8 cellular contexts compared by ENCODE assay signal in genomic region chr3:197750396-197750831, GRCh38. TPM values are rescaled to one million over a fixed set of nuclear protein-coding genes. Genes with fewer than 3 reads are reported as not detected.
A peak's percentile ranks its signal among the peaks of the same experiment; 100 is the strongest.
DNase-seq lines count a peak whose midpoint lies in the region; ATAC-seq and TF ChIP-seq lines count a peak whose summit lies in the region.

No MANE protein-coding gene starts in this region.

- peak overlapping the region; percentile 78 for H3K27ac Mint-ChIP-seq in activated naive CD8-positive, alpha-beta T cell treated with anti-CD3 and anti-CD28 coated beads, Interleukin-2, amount 50 U/mL, for 24 hours

- ATAC-seq in activated naive CD8-positive, alpha-beta T cell treated with anti-CD3 and anti-CD28 coated beads, Interleukin-2, amount 50 U/mL, for 24 hours: peak; percentile 55
- peak; percentile 77 for ATAC-seq in upper lobe of right lung

- H3K27me3 Mint-ChIP-seq in activated naive CD8-positive, alpha-beta T cell treated with anti-CD3 and anti-CD28 coated beads, Interleukin-2, amount 50 U/mL, for 24 hours: no peaks in the 10 kb centered on the region

- H3K4me3 Mint-ChIP-seq in activated naive CD8-positive, alpha-beta T cell treated with anti-CD3 and anti-CD28 coated beads, Interleukin-2, amount 50 U/mL, for 24 hours: peak overlapping the region; percentile 95

- no peak for TF ChIP-seq EP300 in ovary (IDR thresholded peaks at IDR 0.05)

- peak overlapping the region; percentile 78 for H3K4me3 ChIP-seq in HUES48 (ENCODE audit: low read depth, low read length)
- H3K4me3 ChIP-seq in SK-N-MC: peak overlapping the region; percentile 90
- peak overlapping the region; percentile 74 for H3K4me3 ChIP-seq in cardiac muscle cell
- H3K4me3 ChIP-seq in ovary: peak overlapping the region; percentile 85
- peak overlapping the region; percentile 88 for H3K4me3 ChIP-seq in upper lobe of right lung

- H3K9ac ChIP-seq in HUES48 (ENCODE audit: low read depth, low read length) (no peak overlapping the region), SK-N-MC (ENCODE audit: insufficient read length) (peak overlapping the region; percentile 86)

- H3K36me3 ChIP-seq in HUES48 (ENCODE audit: control insufficient read depth, insufficient read depth, low read length): no peaks in the 10 kb centered on the region
- H3K36me3 ChIP-seq in SK-N-MC (ENCODE audit: insufficient read depth, low read length): no peaks in the 10 kb centered on the region
- H3K36me3 ChIP-seq in cardiac muscle cell: no peaks in the 10 kb centered on the region
- H3K36me3 ChIP-seq in ovary: no peaks in the 10 kb centered on the region
- no peaks in the 10 kb centered on the region for H3K36me3 ChIP-seq in upper lobe of right lung

- peak; percentile 80 for DNase-seq in COLO829 (ENCODE audit: low spot score)
- peak; percentile 85 for DNase-seq in GM20000 (ENCODE audit: low spot score)
- no peak for DNase-seq in SK-N-MC (ENCODE audit: low read depth, low spot score)
- DNase-seq in activated naive CD8-positive, alpha-beta T cell treated with anti-CD3 and anti-CD28 coated beads, Interleukin-2, amount 50 U/mL, for 24 hours: peak; percentile 60
- DNase-seq in cardiac muscle cell (ENCODE audit: low read depth in 1 of 2, low spot score in 1 of 2): peak; percentile 72 to 78
- peak in 4 of 5 donors; percentile 48 to 72 (median 60) for DNase-seq in ovary
- DNase-seq in upper lobe of right lung: peak; percentile 85

- H3K4me1 ChIP-seq in HUES48 (ENCODE audit: control insufficient read depth, insufficient read depth, low read length) (peaks cover 11% of the 10 kb centered on the region; the same call in 1 of the 2 replicates), cardiac muscle cell (ENCODE audit: low read depth) (peaks cover 9% of the 10 kb centered on the region), ovary (ENCODE audit: insufficient read depth) (peaks cover 4% of the 10 kb centered on the region), upper lobe of right lung (peaks cover 27% of the 10 kb centered on the region)

- TF ChIP-seq POLR2A in ovary (IDR thresholded peaks at IDR 0.05): no peak

- intact Hi-C loops in ovary (cut with DNase I): no loop called here
- intact Hi-C loops in upper lobe of right lung (cut with DNase I): no loop called here

- no peaks in the 10 kb centered on the region for H3K9me3 Mint-ChIP-seq in activated naive CD8-positive, alpha-beta T cell treated with anti-CD3 and anti-CD28 coated beads, Interleukin-2, amount 50 U/mL, for 24 hours

- TF ChIP-seq CTCF in GM20000 (IDR thresholded peaks at IDR 0.05; ENCODE audit: extremely low read depth, missing control alignments) (no peak), cardiac muscle cell (IDR thresholded peaks at IDR 0.05; ENCODE audit: low read depth, low read length) (no peak), ovary (IDR thresholded peaks at IDR 0.05) (peak in 1 of 3 donors; percentile 14), upper lobe of right lung (IDR thresholded peaks at IDR 0.05) (peak; percentile 5)

- H3K9me3 ChIP-seq in HUES48 (ENCODE audit: control insufficient read depth, insufficient read depth, low read length) (no peaks in the 10 kb centered on the region), SK-N-MC (ENCODE audit: low read depth, low read length) (0 out of 2 replicates have a peak, but pooled peaks cover 4% of the 10 kb centered on the region), cardiac muscle cell (ENCODE audit: low read depth) (no peaks in the 10 kb centered on the region), ovary (no peaks in the 10 kb centered on the region), upper lobe of right lung (no peaks in the 10 kb centered on the region)

- H3K27ac ChIP-seq in HUES48 (ENCODE audit: low read depth, low read length) (no peak overlapping the region), SK-N-MC (peak overlapping the region; percentile 80), cardiac muscle cell (peak overlapping the region; percentile 86), ovary (peak overlapping the region; percentile 87 to 93), upper lobe of right lung (peak overlapping the region; percentile 89)

- no peaks in the 10 kb centered on the region for H3K36me3 Mint-ChIP-seq in activated naive CD8-positive, alpha-beta T cell treated with anti-CD3 and anti-CD28 coated beads, Interleukin-2, amount 50 U/mL, for 24 hours (ENCODE audit: low read depth)

- peaks cover 45% of the 10 kb centered on the region for H3K4me1 Mint-ChIP-seq in activated naive CD8-positive, alpha-beta T cell treated with anti-CD3 and anti-CD28 coated beads, Interleukin-2, amount 50 U/mL, for 24 hours

- 0 to 1% (median 0%) methylated on average over 28 to 43 of the region's 43 CpGs for WGBS in ovary, 3 donors

- peaks cover 43% of the 10 kb centered on the region for H3K27me3 ChIP-seq in HUES48 (ENCODE audit: control insufficient read depth, insufficient read depth, low read length)
- no peaks in the 10 kb centered on the region for H3K27me3 ChIP-seq in cardiac muscle cell
- H3K27me3 ChIP-seq in ovary: no peaks in the 10 kb centered on the region
- H3K27me3 ChIP-seq in upper lobe of right lung: no peaks in the 10 kb centered on the region

RNA-seq across cellular contexts. Expression of gene FYTTD1, which starts 0.7 kb away (rescaled TPM):
- total RNA-seq in cardiac muscle cell (24.3 and 46.8 TPM in 2 replicates), ovary (10 to 100 TPM; 23.8 to 70.5 (median 58.0) TPM), upper lobe of right lung (46.8 TPM)
- polyA plus RNA-seq in cardiac muscle cell (62.8 and 65.9 TPM in 2 replicates), ovary (10 to 100 TPM; 16.8 to 49.6 TPM)

RNA-seq across cellular contexts. Expression of gene RUBCN, which starts 13.7 kb away (rescaled TPM):
- total RNA-seq in cardiac muscle cell (32.2 and 46.2 TPM in 2 replicates), ovary (10 to 100 TPM; 20.0 to 36.2 (median 27.5) TPM), upper lobe of right lung (35.2 TPM)
- polyA plus RNA-seq in cardiac muscle cell (15.4 and 17.4 TPM in 2 replicates), ovary (10 to 100 TPM in 1 of 2 donors, 1 to 10 TPM in 1; 9.5 to 11.4 TPM)

RNA-seq across cellular contexts. Expression of gene LRCH3, which starts 40.6 kb away (rescaled TPM):
- total RNA-seq in cardiac muscle cell (25.1 and 38.9 TPM in 2 replicates), ovary (100 to 1,000 TPM in 2 of 7 donors, 10 to 100 TPM in 5; 44.4 to 192 (median 61.6) TPM), upper lobe of right lung (43.5 TPM)
- polyA plus RNA-seq in cardiac muscle cell (34.0 and 36.7 TPM in 2 replicates), ovary (10 to 100 TPM; 20.9 to 69.6 TPM)
